9 cellular contexts compared by ENCODE assay signal in the genomic region with DNA sequence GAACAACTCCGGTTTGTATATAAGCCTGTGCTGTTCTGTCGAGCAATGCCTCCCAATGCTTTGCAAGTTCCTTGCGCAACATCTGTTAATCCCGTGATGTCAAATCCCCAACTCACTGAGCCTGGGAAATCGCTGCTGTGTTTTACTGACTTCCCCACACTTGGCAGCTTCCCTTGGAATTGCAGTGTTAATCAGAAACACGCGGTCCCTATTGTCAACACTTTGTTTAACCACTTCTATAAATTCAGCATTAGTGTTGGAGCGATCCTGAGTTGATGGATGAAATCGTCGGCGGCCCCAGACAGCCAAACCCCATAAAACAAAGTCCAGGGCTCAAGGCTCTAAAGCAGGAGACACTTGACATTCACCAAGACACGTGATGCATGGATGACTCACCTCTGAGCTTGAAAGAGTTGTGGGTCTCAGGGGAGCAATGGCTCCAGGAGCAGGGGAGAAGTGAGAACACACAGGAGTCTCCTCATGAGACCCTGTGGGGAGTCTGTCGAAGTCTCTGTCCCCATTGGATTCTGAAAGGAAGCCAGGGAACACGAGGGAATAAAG.
DNase-seq lines count a peak whose midpoint lies in the region; ATAC-seq and TF ChIP-seq lines count a peak whose summit lies in the region.
"Had no signal": no experiment of that assay in that cellular context is flagged by ENCODE, and none has a peak within 500 bp of the region (broad histone marks: within the 10 kb centered on the region; RNA-seq: fewer than 3 reads in every experiment).

No MANE protein-coding gene starts in this region.

- peak overlapping the region in 1 of 7 donors; percentile 60 for H3K27ac Mint-ChIP-seq in CD14-positive monocyte
- H3K27ac Mint-ChIP-seq: natural killer cell treated with Interleukin-12 subunit alpha and Interleukin-12 subunit beta and Interleukin-15 and Interleukin-18, amount 100 ng/mL, for 72 hours had no signal

- ATAC-seq in HG03439 (IDR thresholded peaks at IDR 0.05; ENCODE audit: unreplicated experiment) (no peak), GM21381 (IDR thresholded peaks at IDR 0.05; ENCODE audit: unreplicated experiment) (no peak)

- H3K4me3 ChIP-seq in foreskin fibroblast (ENCODE audit: low read depth in 1 of 2, low read length in 2 of 2) (no peak overlapping the region), retinal pigment epithelial cell (ENCODE audit: low read length) (no peak overlapping the region)

- peaks cover 9% of the 10 kb centered on the region for H3K4me1 Mint-ChIP-seq in CD14-positive monocyte

- no peaks in the 10 kb centered on the region for H3K36me3 Mint-ChIP-seq in CD14-positive monocyte
- H3K36me3 Mint-ChIP-seq: natural killer cell treated with Interleukin-12 subunit alpha and Interleukin-12 subunit beta and Interleukin-15 and Interleukin-18, amount 100 ng/mL, for 72 hours had no signal

- peaks cover 0 to 2% (median 0%) of the 10 kb centered on the region in 7 donors for H3K9me3 Mint-ChIP-seq in CD14-positive monocyte
- H3K9me3 Mint-ChIP-seq: natural killer cell treated with Interleukin-12 subunit alpha and Interleukin-12 subunit beta and Interleukin-15 and Interleukin-18, amount 100 ng/mL, for 72 hours had no signal

- intact Hi-C loops in CD14-positive monocyte (cut with micrococcal nuclease), result loop anchor here in 1 of 2 donors (5.0 kb wide), 1 partner anchor 50 kb away; no protein-coding TSS in a partner anchor

- H3K27me3 Mint-ChIP-seq in CD14-positive monocyte (ENCODE audit: low read depth in 3 of 3), result peaks cover 11 to 18% (median 16%) of the 10 kb centered on the region in 3 donors

- DNase-seq in EH (ENCODE audit: low read depth) (peak; percentile 97), RPMI7951 (ENCODE audit: low read depth) (peak; percentile 94), foreskin fibroblast (peak; percentile 81 to 92), retinal pigment epithelial cell (ENCODE audit: low read depth) (peak; percentile 100), CD14-positive monocyte (ENCODE audit: low spot score) (no peak)
- DNase-seq in NK-92 treated with Interleukin-12 subunit alpha and Interleukin-12 subunit beta, amount 100 ng/mL, for 24 hours (lab: John Stamatoyannopoulos, UW), result no peak

- H3K4me3 Mint-ChIP-seq in CD14-positive monocyte, result no peak overlapping the region
- H3K4me3 Mint-ChIP-seq: natural killer cell treated with Interleukin-12 subunit alpha and Interleukin-12 subunit beta and Interleukin-15 and Interleukin-18, amount 100 ng/mL, for 72 hours had no signal

- no peak for TF ChIP-seq CTCF in foreskin fibroblast (IDR thresholded peaks at IDR 0.05; ENCODE audit: low read depth, low read length)
- TF ChIP-seq CTCF in retinal pigment epithelial cell (conservative IDR thresholded peaks at IDR 0.05; ENCODE audit: low read depth, low read length), result no peak
- TF ChIP-seq CTCF in CD14-positive monocyte (IDR thresholded peaks at IDR 0.05), result no peak

Comparison
In these comparisons a context has a peak if more than half of its experiments do, and no peak if none do; other contexts are left out.
1. DNase-seq: peak in EH (single experiment), RPMI7951 (single experiment), foreskin fibroblast (2 of 2) and retinal pigment epithelial cell (single experiment); none in CD14-positive monocyte (single experiment) and NK-92 treated with Interleukin-12 subunit alpha and Interleukin-12 subunit beta, amount 100 ng/mL, for 24 hours (single experiment).